ENCODE assay signal across 9 cellular contexts in genomic region chr7:112286294-112287086, GRCh38.
DNase-seq lines count a peak whose midpoint lies in the region; ATAC-seq, FAIRE-seq and TF ChIP-seq lines count a peak whose summit lies in the region.
"Had no signal": no experiment of that assay in that cellular context is flagged by ENCODE, and none has a peak within 500 bp of the region (broad histone marks: within the 10 kb centered on the region; RNA-seq: fewer than 3 reads in every experiment).

No MANE protein-coding gene starts in this region.

- ATAC-seq in GM18517 (IDR thresholded peaks at IDR 0.05; ENCODE audit: unreplicated experiment) (peak; percentile 54), HG02571 (IDR thresholded peaks at IDR 0.05; ENCODE audit: unreplicated experiment) (peak; percentile 74), psoas muscle (no peak), left lobe of liver (no peak)
- ATAC-seq: Panc1 had no signal

- TF ChIP-seq CTCF in endothelial cell of umbilical vein (IDR thresholded peaks at IDR 0.05; ENCODE audit: extremely low read depth in 1 of 2, insufficient read depth in 1 of 2, low read depth in 1 of 2, low read length in 2 of 2) (no peak), psoas muscle (IDR thresholded peaks at IDR 0.05) (no peak)

- WGBS in psoas muscle, 3 donors, result 62 to 64% (median 64%) methylated on average over 5 of the region's 5 CpGs

- H3K27me3 ChIP-seq in endothelial cell of umbilical vein (ENCODE audit: control insufficient read depth in 2 of 2, insufficient read depth in 2 of 2, low read length in 2 of 2), result no peaks in the 10 kb centered on the region
- no peaks in the 10 kb centered on the region for H3K27me3 ChIP-seq in psoas muscle (ENCODE audit: insufficient read depth in 3 of 3, low read length in 2 of 3)

- no peaks in the 10 kb centered on the region for H3K4me1 ChIP-seq in endothelial cell of umbilical vein (ENCODE audit: control insufficient read depth, extremely low read depth, insufficient read depth, low read length)
- H3K4me1 ChIP-seq in psoas muscle, result no peaks in the 10 kb centered on the region

- H2AFZ ChIP-seq in endothelial cell of umbilical vein (ENCODE audit: low read depth, low read length), result no peak overlapping the region

- BruUV-seq in endothelial cell of umbilical vein (replicated peaks; lab: Mats Ljungman, UMichigan), result no TSS peak

- CTCF ChIA-PET in endothelial cell of umbilical vein (lab: Charles Lee), result no interaction called here

- H3K27ac ChIP-seq in endothelial cell of umbilical vein (ENCODE audit: insufficient read depth, low read depth, low read length), result no peak overlapping the region
- no peak overlapping the region for H3K27ac ChIP-seq in psoas muscle

- H3K9me1 ChIP-seq in endothelial cell of umbilical vein (replicated peaks; ENCODE audit: control insufficient read depth, extremely low read depth, insufficient read depth, low read length), result no peaks in the 10 kb centered on the region

- H4K20me1 ChIP-seq in endothelial cell of umbilical vein (replicated peaks; ENCODE audit: control insufficient read depth, extremely low read depth, insufficient read depth, low read length), result no peaks in the 10 kb centered on the region

- no peak for TF ChIP-seq POLR2A in endothelial cell of umbilical vein (IDR thresholded peaks at IDR 0.05; ENCODE audit: low read depth, low read length)

- H3K4me3 ChIP-seq in endothelial cell of umbilical vein (replicated peaks in 1 of 3; ENCODE audit: insufficient read depth in 1 of 3, low read depth in 1 of 3, low read length in 3 of 3) (no peak overlapping the region), psoas muscle (no peak overlapping the region)

- H3K9me3 ChIP-seq in endothelial cell of umbilical vein (replicated peaks; ENCODE audit: control insufficient read depth, insufficient read depth, low read length) (no peaks in the 10 kb centered on the region), psoas muscle (no peaks in the 10 kb centered on the region)

- no peak for FAIRE-seq in endothelial cell of umbilical vein (lab: Jason Lieb, UNC)

- H3K79me2 ChIP-seq in endothelial cell of umbilical vein (ENCODE audit: control insufficient read depth, insufficient read depth, low read length), result no peaks in the 10 kb centered on the region

- dilution Hi-C loops in endothelial cell of umbilical vein (cut with MboI; ENCODE audit: extremely low pct_ligation_motif_present, low sequenced_read_pairs), result no loop called here

- intact Hi-C loops in endothelial cell of umbilical vein (cut with micrococcal nuclease), result no loop called here
- intact Hi-C loops in psoas muscle (cut with DNase I), result no loop called here

- DNase-seq in NCI-H1417 treated with DMSO at 0.1 percent for 48 hours (lab: John Stamatoyannopoulos, UW) (peak; percentile 76), endothelial cell of umbilical vein (ENCODE audit: low read depth, low spot score) (peak; percentile 26), psoas muscle (no peak), GM19240 (ENCODE audit: insufficient read length, low spot score) (no peak), left lobe of liver (ENCODE audit: low spot score) (no peak)
- no peak for DNase-seq in activated CD4-positive, alpha-beta T cell treated with anti-CD3 and anti-CD28 coated beads, Interleukin-2, amount 50 U/mL, for 1 hour

- POLR2A ChIA-PET in endothelial cell of umbilical vein (lab: Charles Lee), result no interaction called here

- H3K36me3 ChIP-seq in endothelial cell of umbilical vein (ENCODE audit: control insufficient read depth in 2 of 2, extremely low read depth in 1 of 2, insufficient read depth in 2 of 2, low read length in 2 of 2), result no peaks in the 10 kb centered on the region
- H3K36me3 ChIP-seq in psoas muscle (ENCODE audit: insufficient read depth in 1 of 2, low read depth in 1 of 2), result peaks cover 0 to 8% of the 10 kb centered on the region in 2 donors

- H3K4me2 ChIP-seq in endothelial cell of umbilical vein (ENCODE audit: insufficient read depth, low read length), result no peak overlapping the region

- H3K9ac ChIP-seq in endothelial cell of umbilical vein (replicated peaks; ENCODE audit: extremely low read depth, insufficient read depth, low read length), result no peak overlapping the region

TF ChIP-seq in endothelial cell of umbilical vein, 7 proteins besides CTCF, POLR2A, EP300 and RAD21:
- no peak for TF ChIP-seq JUN (IDR thresholded peaks at IDR 0.05; ENCODE audit: borderline replicate concordance, insufficient read depth, insufficient read length, low read depth)
- no peak for TF ChIP-seq GATA2 (IDR thresholded peaks at IDR 0.05; ENCODE audit: insufficient read depth, insufficient read length, low read depth, low read length)

Comparison
In these comparisons a context has a peak if more than half of its experiments do, and no peak if none do; other contexts are left out.
1. ATAC-seq: peak in GM18517 (single experiment) and HG02571 (single experiment); none in psoas muscle (0 of 4) and left lobe of liver (single experiment).
2. DNase-seq: peak in NCI-H1417 treated with DMSO at 0.1 percent for 48 hours (single experiment) and endothelial cell of umbilical vein (single experiment); none in psoas muscle (0 of 2), GM19240 (single experiment), activated CD4-positive, alpha-beta T cell treated with anti-CD3 and anti-CD28 coated beads, Interleukin-2, amount 50 U/mL, for 1 hour (single experiment) and left lobe of liver (single experiment).